Comparison of ENCODE assay signal across 30 cellular contexts in genomic region chr20:42441196-42441861, GRCh38.
"Had no signal": no experiment of that assay in that cellular context is flagged by ENCODE, and none has a peak within 500 bp of the region (broad histone marks: within the 10 kb centered on the region; RNA-seq: fewer than 3 reads in every experiment).

No MANE protein-coding gene starts in this region.

- H3K4me3 ChIP-seq: adrenal gland, ascending aorta, gastroesophageal sphincter, hepatocyte, ovary, prostate gland, smooth muscle cell, stomach, thyroid gland, upper lobe of left lung had no signal

- H3K9me3 ChIP-seq: adrenal gland, ascending aorta, gastroesophageal sphincter, neutrophil, ovary, prostate gland, stomach, thyroid gland, upper lobe of left lung had no signal

- H3K4me1 ChIP-seq: adrenal gland, ascending aorta, gastroesophageal sphincter, prostate gland, stomach, thyroid gland, upper lobe of left lung had no signal

- DNase-seq: activated CD4-positive, alpha-beta memory T cell treated with anti-CD3 and anti-CD28 coated beads for 36 hours; activated CD4-positive, alpha-beta T cell treated with anti-CD3 and anti-CD28 coated beads, Interleukin-2, amount 10 ng/mL, durations not matched to agents 24 days and 14 days; activated CD4-positive, CD25-positive, alpha-beta regulatory T cell treated with anti-CD3 and anti-CD28 coated beads, Interleukin-2, amount 50 U/mL, for 72 hours; activated CD8-positive, alpha-beta memory T cell treated with anti-CD3 and anti-CD28 coated beads, Interleukin-2, amount 50 U/mL, for 4 hours; activated effector memory CD4-positive, alpha-beta T cell treated with anti-CD3 and anti-CD28 coated beads, Interleukin-2, amount 50 U/mL, for 16 hours; activated naive CD4-positive, alpha-beta T cell treated with anti-CD3 and anti-CD28 coated beads for 36 hours; activated naive CD8-positive, alpha-beta T cell treated with anti-CD3 and anti-CD28 coated beads for 36 hours; activated T-cell treated with anti-CD3 and anti-CD28 coated beads, Interleukin-2, amount 50 U/mL, for 1 hour; adrenal gland; brain microvascular endothelial cell; cortex of kidney; effector memory CD8-positive, alpha-beta T cell; islet precursor cell; left ventricle myocardium superior; mammary epithelial cell; stimulated activated CD4-positive, alpha-beta T cell treated with anti-CD3 and anti-CD28 coated beads, Interleukin-1b, Interleukin-23, amount 100 ng/mL, for 48 hours; stimulated activated CD4-positive, alpha-beta T cell treated with anti-CD3 and anti-CD28 coated beads, Interleukin-4, amount 100 ng/mL, for 4 hours; stimulated activated CD8-positive, alpha-beta memory T cell treated with anti-CD3 and anti-CD28 coated beads, Interleukin-4, amount 100 ng/mL, for 48 hours; stomach; T-helper 9 cell; thyroid gland; upper lobe of left lung had no signal

- H3K27me3 ChIP-seq: adrenal gland, ascending aorta, brain microvascular endothelial cell, hepatocyte, neutrophil, ovary, stomach, thyroid gland, upper lobe of left lung had no signal

- ATAC-seq: effector memory CD8-positive, alpha-beta T cell; gastroesophageal sphincter; stimulated activated memory B cell treated with anti-CD40 and anti-IgM and Interleukin-4, amounts not matched to agents 10 μg/mL and 1 μg/mL and 100 μg/mL, for 72 hours had no signal

- H3K36me3 ChIP-seq: adrenal gland, ascending aorta, brain microvascular endothelial cell, gastroesophageal sphincter, neutrophil, ovary, prostate gland, stomach, thyroid gland, upper lobe of left lung had no signal

- H3K27ac ChIP-seq: adrenal gland, ascending aorta, brain microvascular endothelial cell, gastroesophageal sphincter, hepatocyte, neutrophil, ovary, prostate gland, stomach, thyroid gland, upper lobe of left lung had no signal

- H3K4me2 ChIP-seq: hepatocyte, smooth muscle cell had no signal
